ENCODE assay signal across 2 cellular contexts in genomic region chr4:77073106-77073858, GRCh38.
TF ChIP-seq lines count a peak whose summit lies in the region.

No MANE protein-coding gene starts in this region.

TF ChIP-seq in HCT116, 20 proteins besides CTCF, POLR2A, EP300 and RAD21 (continued from another document):
- TF ChIP-seq YY1 (IDR thresholded peaks at IDR 0.05; ENCODE audit: extremely low read depth, insufficient replicate concordance, low read depth, low read length) (no peak), SIN3A (IDR thresholded peaks at IDR 0.05; ENCODE audit: low read depth) (no peak), MAX (IDR thresholded peaks at IDR 0.05) (no peak), ELF1 (IDR thresholded peaks at IDR 0.05; ENCODE audit: borderline replicate concordance, low read depth) (no peak), EGR1 (IDR thresholded peaks at IDR 0.05; ENCODE audit: low read depth) (no peak), ZNF274 (IDR thresholded peaks at IDR 0.05; ENCODE audit: low read depth, low read length) (no peak), POLR2AphosphoS5 (IDR thresholded peaks at IDR 0.05; ENCODE audit: low read depth, low read length) (no peak), CEBPB (IDR thresholded peaks at IDR 0.05; ENCODE audit: low read depth) (no peak), TCF7L2 (IDR thresholded peaks at IDR 0.05; ENCODE audit: borderline replicate concordance, extremely low read depth, insufficient read depth, insufficient read length) (no peak), EZH2phosphoT487 (IDR thresholded peaks at IDR 0.05; ENCODE audit: borderline replicate concordance) (no peak), SRF (IDR thresholded peaks at IDR 0.05; ENCODE audit: low read depth) (no peak), SP1 (IDR thresholded peaks at IDR 0.05; ENCODE audit: low read depth) (no peak), FOSL1 (IDR thresholded peaks at IDR 0.05; ENCODE audit: low read depth) (no peak)
TF ChIP-seq in HCT116: peak in this region for 0.

TF ChIP-seq in GM12878, 131 proteins besides CTCF, POLR2A, EP300 and RAD21:
- TF ChIP-seq, protein P1, sequence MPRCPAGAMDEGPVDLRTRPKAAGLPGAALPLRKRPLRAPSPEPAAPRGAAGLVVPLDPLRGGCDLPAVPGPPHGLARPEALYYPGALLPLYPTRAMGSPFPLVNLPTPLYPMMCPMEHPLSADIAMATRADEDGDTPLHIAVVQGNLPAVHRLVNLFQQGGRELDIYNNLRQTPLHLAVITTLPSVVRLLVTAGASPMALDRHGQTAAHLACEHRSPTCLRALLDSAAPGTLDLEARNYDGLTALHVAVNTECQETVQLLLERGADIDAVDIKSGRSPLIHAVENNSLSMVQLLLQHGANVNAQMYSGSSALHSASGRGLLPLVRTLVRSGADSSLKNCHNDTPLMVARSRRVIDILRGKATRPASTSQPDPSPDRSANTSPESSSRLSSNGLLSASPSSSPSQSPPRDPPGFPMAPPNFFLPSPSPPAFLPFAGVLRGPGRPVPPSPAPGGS (IDR thresholded peaks at IDR 0.05; ENCODE audit: borderline replicate concordance, insufficient read depth, low read depth, low read length, poor library complexity, severe bottlenecking): no peak
- TF ChIP-seq YY1 (IDR thresholded peaks at IDR 0.05; ENCODE audit: low read depth, low read length) (no peak), PKNOX1 (IDR thresholded peaks at IDR 0.05) (no peak), MAX (IDR thresholded peaks at IDR 0.05; ENCODE audit: low read depth, low read length) (no peak), ZBED1 (IDR thresholded peaks at IDR 0.05; ENCODE audit: borderline replicate concordance) (no peak), CREB1 (IDR thresholded peaks at IDR 0.05; ENCODE audit: low read depth) (no peak), BCL11A (IDR thresholded peaks at IDR 0.05; ENCODE audit: low read depth, low read length) (no peak), STAT1 (conservative IDR thresholded peaks at IDR 0.05) (no peak), CHD2 (IDR thresholded peaks at IDR 0.05; ENCODE audit: borderline replicate concordance, low read depth, low read length) (no peak), ZBTB33 (IDR thresholded peaks at IDR 0.05) (no peak), BACH1 (IDR thresholded peaks at IDR 0.05; ENCODE audit: borderline replicate concordance) (no peak), POU2F2 (IDR thresholded peaks at IDR 0.05; ENCODE audit: borderline replicate concordance, low read depth, low read length) (no peak), ZZZ3 (IDR thresholded peaks at IDR 0.05; ENCODE audit: control insufficient read depth, insufficient read length, low read depth) (no peak), SPI1 (IDR thresholded peaks at IDR 0.05; ENCODE audit: borderline replicate concordance, insufficient read depth, low read depth, low read length) (no peak), MTA3 (IDR thresholded peaks at IDR 0.05; ENCODE audit: borderline replicate concordance, low read length) (no peak), NFIC (IDR thresholded peaks at IDR 0.05; ENCODE audit: low read depth, low read length) (no peak), SRF (IDR thresholded peaks at IDR 0.05; ENCODE audit: low read depth in 2 of 2, low read length in 2 of 2) (no peak), BHLHE40 (IDR thresholded peaks at IDR 0.05; ENCODE audit: borderline replicate concordance in 1 of 2, low read depth in 2 of 2, low read length in 1 of 2) (no peak)
- TF ChIP-seq, protein P2, sequence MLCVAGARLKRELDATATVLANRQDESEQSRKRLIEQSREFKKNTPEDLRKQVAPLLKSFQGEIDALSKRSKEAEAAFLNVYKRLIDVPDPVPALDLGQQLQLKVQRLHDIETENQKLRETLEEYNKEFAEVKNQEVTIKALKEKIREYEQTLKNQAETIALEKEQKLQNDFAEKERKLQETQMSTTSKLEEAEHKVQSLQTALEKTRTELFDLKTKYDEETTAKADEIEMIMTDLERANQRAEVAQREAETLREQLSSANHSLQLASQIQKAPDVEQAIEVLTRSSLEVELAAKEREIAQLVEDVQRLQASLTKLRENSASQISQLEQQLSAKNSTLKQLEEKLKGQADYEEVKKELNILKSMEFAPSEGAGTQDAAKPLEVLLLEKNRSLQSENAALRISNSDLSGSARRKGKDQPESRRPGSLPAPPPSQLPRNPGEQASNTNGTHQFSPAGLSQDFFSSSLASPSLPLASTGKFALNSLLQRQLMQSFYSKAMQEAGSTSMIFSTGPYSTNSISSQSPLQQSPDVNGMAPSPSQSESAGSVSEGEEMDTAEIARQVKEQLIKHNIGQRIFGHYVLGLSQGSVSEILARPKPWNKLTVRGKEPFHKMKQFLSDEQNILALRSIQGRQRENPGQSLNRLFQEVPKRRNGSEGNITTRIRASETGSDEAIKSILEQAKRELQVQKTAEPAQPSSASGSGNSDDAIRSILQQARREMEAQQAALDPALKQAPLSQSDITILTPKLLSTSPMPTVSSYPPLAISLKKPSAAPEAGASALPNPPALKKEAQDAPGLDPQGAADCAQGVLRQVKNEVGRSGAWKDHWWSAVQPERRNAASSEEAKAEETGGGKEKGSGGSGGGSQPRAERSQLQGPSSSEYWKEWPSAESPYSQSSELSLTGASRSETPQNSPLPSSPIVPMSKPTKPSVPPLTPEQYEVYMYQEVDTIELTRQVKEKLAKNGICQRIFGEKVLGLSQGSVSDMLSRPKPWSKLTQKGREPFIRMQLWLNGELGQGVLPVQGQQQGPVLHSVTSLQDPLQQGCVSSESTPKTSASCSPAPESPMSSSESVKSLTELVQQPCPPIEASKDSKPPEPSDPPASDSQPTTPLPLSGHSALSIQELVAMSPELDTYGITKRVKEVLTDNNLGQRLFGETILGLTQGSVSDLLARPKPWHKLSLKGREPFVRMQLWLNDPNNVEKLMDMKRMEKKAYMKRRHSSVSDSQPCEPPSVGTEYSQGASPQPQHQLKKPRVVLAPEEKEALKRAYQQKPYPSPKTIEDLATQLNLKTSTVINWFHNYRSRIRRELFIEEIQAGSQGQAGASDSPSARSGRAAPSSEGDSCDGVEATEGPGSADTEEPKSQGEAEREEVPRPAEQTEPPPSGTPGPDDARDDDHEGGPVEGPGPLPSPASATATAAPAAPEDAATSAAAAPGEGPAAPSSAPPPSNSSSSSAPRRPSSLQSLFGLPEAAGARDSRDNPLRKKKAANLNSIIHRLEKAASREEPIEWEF (IDR thresholded peaks at IDR 0.05; ENCODE audit: insufficient replicate concordance, low read depth, low read length): no peak
- TF ChIP-seq, protein P3, sequence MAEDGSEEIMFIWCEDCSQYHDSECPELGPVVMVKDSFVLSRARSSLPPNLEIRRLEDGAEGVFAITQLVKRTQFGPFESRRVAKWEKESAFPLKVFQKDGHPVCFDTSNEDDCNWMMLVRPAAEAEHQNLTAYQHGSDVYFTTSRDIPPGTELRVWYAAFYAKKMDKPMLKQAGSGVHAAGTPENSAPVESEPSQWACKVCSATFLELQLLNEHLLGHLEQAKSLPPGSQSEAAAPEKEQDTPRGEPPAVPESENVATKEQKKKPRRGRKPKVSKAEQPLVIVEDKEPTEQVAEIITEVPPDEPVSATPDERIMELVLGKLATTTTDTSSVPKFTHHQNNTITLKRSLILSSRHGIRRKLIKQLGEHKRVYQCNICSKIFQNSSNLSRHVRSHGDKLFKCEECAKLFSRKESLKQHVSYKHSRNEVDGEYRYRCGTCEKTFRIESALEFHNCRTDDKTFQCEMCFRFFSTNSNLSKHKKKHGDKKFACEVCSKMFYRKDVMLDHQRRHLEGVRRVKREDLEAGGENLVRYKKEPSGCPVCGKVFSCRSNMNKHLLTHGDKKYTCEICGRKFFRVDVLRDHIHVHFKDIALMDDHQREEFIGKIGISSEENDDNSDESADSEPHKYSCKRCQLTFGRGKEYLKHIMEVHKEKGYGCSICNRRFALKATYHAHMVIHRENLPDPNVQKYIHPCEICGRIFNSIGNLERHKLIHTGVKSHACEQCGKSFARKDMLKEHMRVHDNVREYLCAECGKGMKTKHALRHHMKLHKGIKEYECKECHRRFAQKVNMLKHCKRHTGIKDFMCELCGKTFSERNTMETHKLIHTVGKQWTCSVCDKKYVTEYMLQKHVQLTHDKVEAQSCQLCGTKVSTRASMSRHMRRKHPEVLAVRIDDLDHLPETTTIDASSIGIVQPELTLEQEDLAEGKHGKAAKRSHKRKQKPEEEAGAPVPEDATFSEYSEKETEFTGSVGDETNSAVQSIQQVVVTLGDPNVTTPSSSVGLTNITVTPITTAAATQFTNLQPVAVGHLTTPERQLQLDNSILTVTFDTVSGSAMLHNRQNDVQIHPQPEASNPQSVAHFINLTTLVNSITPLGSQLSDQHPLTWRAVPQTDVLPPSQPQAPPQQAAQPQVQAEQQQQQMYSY (CRISPR knock-in tag; IDR thresholded peaks at IDR 0.05): no peak
TF ChIP-seq in GM12878: peak in this region for 0.
